ENCODE assay signal across 12 cellular contexts in genomic region chr5:143154495-143155375, GRCh38.
DNase-seq lines count a peak whose midpoint lies in the region; ATAC-seq, FAIRE-seq and TF ChIP-seq lines count a peak whose summit lies in the region.
"Had no signal": no experiment of that assay in that cellular context is flagged by ENCODE, and none has a peak within 500 bp of the region (broad histone marks: within the 10 kb centered on the region; RNA-seq: fewer than 3 reads in every experiment).

No MANE protein-coding gene starts in this region.

- TF ChIP-seq RAD21 in SK-N-SH (IDR thresholded peaks at IDR 0.05; ENCODE audit: low read length), result no peak

- peak overlapping the region; percentile 45; the same call in 1 of the 2 replicates for H3K9ac ChIP-seq in SK-N-SH

- CTCF ChIA-PET in SK-N-SH (lab: Yijun Ruan, JAX), result no interaction called here

- peaks cover 0 to 17% of the 10 kb centered on the region in 2 experiments for H3K36me3 ChIP-seq in SK-N-SH (replicated peaks in 1 of 2; ENCODE audit: control insufficient read depth in 1 of 2, insufficient read depth in 2 of 2, low read length in 1 of 2)
- no peaks in the 10 kb centered on the region for H3K36me3 ChIP-seq in pancreas

- DNase-seq in EH (ENCODE audit: low read depth) (peak; percentile 79), SK-N-SH (no peak), foreskin keratinocyte (peak in 1 of 2 donors; percentile 58), renal cortical epithelial cell (ENCODE audit: low read depth) (peak; percentile 44), pancreas (no peak), GM19240 (ENCODE audit: insufficient read length, low spot score) (no peak), G401 (ENCODE audit: low spot score) (no peak), NCI-H510A (lab: John Stamatoyannopoulos, UW) (no peak)
- DNase-seq: NCI-H1105 treated with DMSO at 0.1 percent for 48 hours had no signal

- peak overlapping the region; percentile 76 for H2AFZ ChIP-seq in SK-N-SH (ENCODE audit: low read depth)

- no peaks in the 10 kb centered on the region for H3K79me2 ChIP-seq in SK-N-SH (ENCODE audit: insufficient read depth)

- peak overlapping the region; percentile 46 for H3K4me2 ChIP-seq in SK-N-SH

- in situ Hi-C loops in G401 (cut with HindIII; ENCODE audit: low sequenced_read_pairs), result no loop called here

- H3K4me3 ChIP-seq in SK-N-SH (ENCODE audit: low read depth in 2 of 2, low read length in 1 of 2), result no peak overlapping the region
- no peak overlapping the region for H3K4me3 ChIP-seq in pancreas

- H3K9me3 ChIP-seq in SK-N-SH, result no peaks in the 10 kb centered on the region
- no peaks in the 10 kb centered on the region for H3K9me3 ChIP-seq in pancreas

- no peaks in the 10 kb centered on the region for H3K9me2 ChIP-seq in SK-N-SH

- FAIRE-seq in pancreas (lab: Jason Lieb, UNC), result no peak

- 74% methylated on average over 5 of the region's 5 CpGs for WGBS in SK-N-SH (ENCODE audit: low lambda C conversion rate)
- WGBS in pancreas, 2 donors, result 80 to 86% methylated on average over 5 of the region's 5 CpGs

- no peaks in the 10 kb centered on the region for H3K27me3 ChIP-seq in SK-N-SH (ENCODE audit: insufficient read depth)
- no peaks in the 10 kb centered on the region for H3K27me3 ChIP-seq in foreskin keratinocyte
- H3K27me3 ChIP-seq in pancreas, result no peaks in the 10 kb centered on the region

- peaks cover 0 to 17% of the 10 kb centered on the region in 2 experiments; a peak in 2 of 4 replicates for H3K4me1 ChIP-seq in SK-N-SH (ENCODE audit: control insufficient read depth in 1 of 2, insufficient read depth in 2 of 2, low read depth in 1 of 2, low read length in 1 of 2)
- H3K4me1 ChIP-seq in foreskin keratinocyte, result peaks cover 12% of the 10 kb centered on the region
- peaks cover 0 to 6% (median 0%) of the 10 kb centered on the region in 3 donors for H3K4me1 ChIP-seq in pancreas

- H3K27ac ChIP-seq in SK-N-SH (ENCODE audit: low read depth in 2 of 2, low read length in 1 of 2), result peak overlapping the region in 1 of 2 experiments; percentile 71; a peak in 3 of 4 replicates
- peak overlapping the region; percentile 31 for H3K27ac ChIP-seq in foreskin keratinocyte
- H3K27ac ChIP-seq in pancreas, result no peak overlapping the region
- H3K27ac ChIP-seq: C4-2B had no signal

- ATAC-seq in foreskin keratinocyte (peak; percentile 48), pancreas (no peak)
- ATAC-seq: activated CD4-positive, CD25-positive, alpha-beta regulatory T cell treated with anti-CD3 and anti-CD28 coated beads, Interleukin-2, amount 50 U/mL, for 24 hours; activated naive CD4-positive, alpha-beta T cell treated with anti-CD3 and anti-CD28 coated beads, Interleukin-2, amount 50 U/mL, for 72 hours had no signal

- H3F3A ChIP-seq in SK-N-SH (replicated peaks; ENCODE audit: insufficient read depth), result peaks cover 4% of the 10 kb centered on the region

- intact Hi-C loops in pancreas (cut with DNase I), result no loop called here

- TF ChIP-seq EP300 in SK-N-SH (IDR thresholded peaks at IDR 0.05; ENCODE audit: borderline replicate concordance in 1 of 2, low read depth in 1 of 2, low read length in 1 of 2), result no peak

- no peak for TF ChIP-seq CTCF in SK-N-SH (IDR thresholded peaks at IDR 0.05)
- TF ChIP-seq CTCF in foreskin keratinocyte (conservative IDR thresholded peaks at IDR 0.05), result no peak
- no peak for TF ChIP-seq CTCF in pancreas (IDR thresholded peaks at IDR 0.05)

- POLR2A ChIA-PET in SK-N-SH (lab: Yijun Ruan, JAX), result no interaction called here

- H4K20me1 ChIP-seq in SK-N-SH (ENCODE audit: insufficient read depth), result no peaks in the 10 kb centered on the region

TF ChIP-seq in SK-N-SH, 30 proteins besides CTCF, POLR2A, EP300 and RAD21:
- TF ChIP-seq YY1 (IDR thresholded peaks at IDR 0.05; ENCODE audit: low read depth) (no peak), TAF1 (IDR thresholded peaks at IDR 0.05; ENCODE audit: borderline replicate concordance, low read depth, low read length) (no peak), PBX3 (IDR thresholded peaks at IDR 0.05) (no peak), SIN3A (IDR thresholded peaks at IDR 0.05; ENCODE audit: borderline replicate concordance, low read depth, low read length) (no peak), FOXJ3 (CRISPR knock-in tag; IDR thresholded peaks at IDR 0.05) (no peak), USF2 (IDR thresholded peaks at IDR 0.05; ENCODE audit: borderline replicate concordance, low read depth, low read length) (no peak), JUND (IDR thresholded peaks at IDR 0.05) (no peak), NFIC (IDR thresholded peaks at IDR 0.05; ENCODE audit: borderline replicate concordance) (no peak), MXI1 (IDR thresholded peaks at IDR 0.05; ENCODE audit: low read depth, low read length) (no peak), MEF2A (IDR thresholded peaks at IDR 0.05; ENCODE audit: borderline replicate concordance, low read depth) (no peak)

Comparison
In these comparisons a context has a peak if more than half of its experiments do, and no peak if none do; other contexts are left out.
1. DNase-seq: peak in EH (single experiment) and renal cortical epithelial cell (single experiment); none in SK-N-SH (single experiment), pancreas (0 of 6), GM19240 (single experiment), G401 (single experiment) and NCI-H510A (single experiment).